In the genomic region with DNA sequence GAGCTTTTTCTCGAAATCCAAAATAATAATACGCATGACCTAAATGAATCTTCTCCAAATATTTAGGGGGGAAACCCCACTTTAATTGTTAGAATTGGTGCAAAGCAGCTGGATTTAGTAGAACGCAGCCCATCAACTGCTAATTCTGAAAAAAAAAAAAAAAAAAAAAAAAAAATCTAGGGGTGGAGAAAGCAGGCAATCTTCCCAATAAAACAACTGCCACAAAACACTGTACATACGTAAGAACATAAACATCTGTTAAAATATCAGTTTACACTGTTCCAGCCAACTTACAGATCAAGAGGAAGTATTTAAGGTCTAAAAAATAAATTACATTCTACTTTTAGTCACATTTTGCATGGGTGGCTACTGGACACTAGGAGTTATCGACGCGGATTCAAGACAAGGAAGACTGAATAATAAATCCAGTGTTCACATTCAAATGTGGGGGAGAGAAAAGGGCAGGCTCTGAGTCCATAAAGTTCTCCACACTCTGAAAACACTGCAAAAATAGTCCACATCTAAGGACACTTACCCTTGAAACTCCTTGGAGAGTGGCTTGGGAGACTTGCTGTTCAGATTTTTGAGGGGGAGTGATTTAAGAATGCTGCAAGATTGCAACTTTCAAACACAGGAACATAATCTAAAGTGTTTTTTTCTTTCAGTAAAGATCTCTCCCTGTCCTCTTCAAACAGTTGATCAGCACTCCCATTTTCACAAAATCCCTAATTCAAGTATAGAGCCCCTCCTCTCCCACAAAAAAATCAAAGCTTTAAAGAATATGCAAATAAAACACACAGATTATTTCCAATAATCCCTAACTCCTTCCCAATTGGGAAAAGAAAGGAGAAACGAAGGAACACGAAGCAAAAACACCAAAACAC, we compare ENCODE assay signal across 8 cellular contexts. TPM values are rescaled to one million over a fixed set of nuclear protein-coding genes. Genes with fewer than 3 reads are reported as not detected.
DNase-seq lines count a peak whose midpoint lies in the region; ATAC-seq and TF ChIP-seq lines count a peak whose summit lies in the region.

No MANE protein-coding gene starts in this region.

- in situ Hi-C loops in SK-MEL-5 (cut with HindIII; ENCODE audit: low pct_unique_long_range_greater_than_20kb, low sequenced_read_pairs), result no loop called here

- no peaks in the 10 kb centered on the region for H3K27me3 Mint-ChIP-seq in activated T-cell treated with anti-CD3 and anti-CD28 coated beads, Interleukin-2, amount 50 U/mL, for 4 hours (ENCODE audit: low read depth)

- peak overlapping the region; percentile 81 for H3K4me3 ChIP-seq in ovary

- no peak for DNase-seq in activated T-cell treated with anti-CD3 and anti-CD28 coated beads, Interleukin-2, amount 50 U/mL, for 4 hours
- DNase-seq in activated T-cell treated with anti-CD3 and anti-CD28 coated beads for 4 hours (no peak), SK-MEL-5 (ENCODE audit: low read depth, low spot score) (peak; percentile 79), fibroblast of gingiva (ENCODE audit: low read depth) (peak; percentile 59), ovary (no peak), T-helper 9 cell (no peak)

- ATAC-seq in activated T-cell treated with anti-CD3 and anti-CD28 coated beads, Interleukin-2, amount 50 U/mL, for 4 hours, result no peak
- no peak for ATAC-seq in HG02981 (IDR thresholded peaks at IDR 0.05; ENCODE audit: unreplicated experiment)
- no peak for ATAC-seq in GM18909 (IDR thresholded peaks at IDR 0.05; ENCODE audit: poor library complexity, unreplicated experiment)

- peaks cover 10% of the 10 kb centered on the region for H3K36me3 Mint-ChIP-seq in activated T-cell treated with anti-CD3 and anti-CD28 coated beads, Interleukin-2, amount 50 U/mL, for 4 hours (ENCODE audit: insufficient read depth)

- TF ChIP-seq POLR2A in ovary (IDR thresholded peaks at IDR 0.05), result no peak

- H3K4me1 ChIP-seq in ovary (ENCODE audit: insufficient read depth), result peaks cover 9% of the 10 kb centered on the region

- no peak for TF ChIP-seq EP300 in ovary (IDR thresholded peaks at IDR 0.05)

- H3K27ac ChIP-seq in ovary, result peak overlapping the region; percentile 89 to 99

- no peaks in the 10 kb centered on the region for H3K9me3 ChIP-seq in ovary

- no peak for TF ChIP-seq CTCF in ovary (IDR thresholded peaks at IDR 0.05)

- H3K9me3 Mint-ChIP-seq in activated T-cell treated with anti-CD3 and anti-CD28 coated beads, Interleukin-2, amount 50 U/mL, for 4 hours, result no peaks in the 10 kb centered on the region

- H3K27me3 ChIP-seq in ovary, result no peaks in the 10 kb centered on the region

- H3K4me3 Mint-ChIP-seq in activated T-cell treated with anti-CD3 and anti-CD28 coated beads, Interleukin-2, amount 50 U/mL, for 4 hours, result peak overlapping the region; percentile 99

- 2 to 4% (median 2%) methylated on average over 9 of the region's 9 CpGs for WGBS in ovary, 3 donors

- H3K36me3 ChIP-seq in ovary, result no peaks in the 10 kb centered on the region

- intact Hi-C loops in ovary (cut with DNase I), result loop anchor here (2.0 to 10.0 kb wide), 4 partner anchors 50 to 80 kb away; a partner anchor contains a TSS

- peaks cover 43% of the 10 kb centered on the region for H3K4me1 Mint-ChIP-seq in activated T-cell treated with anti-CD3 and anti-CD28 coated beads, Interleukin-2, amount 50 U/mL, for 4 hours (ENCODE audit: low read depth)

RNA-seq across cellular contexts. Expression of a gene that starts 1.3 kb away (rescaled TPM):
- total RNA-seq in activated T-cell treated with anti-CD3 and anti-CD28 coated beads, Interleukin-2, amount 50 U/mL, for 4 hours, result 10 to 100 TPM; 16.1 to 21.2 (median 17.8) TPM
- 58.7 and 68.1 TPM in 2 replicates for total RNA-seq in SK-MEL-5 (2014; rRNA removed; shearing (Covaris generic))
- 19.4 and 26.5 TPM in 2 replicates for polyA plus RNA-seq in SK-MEL-5 (2015; cell fraction: cytosol; rRNA removed)
- 34.7 and 35.6 TPM in 2 replicates for polyA plus RNA-seq in SK-MEL-5 (2015; cell fraction: nucleus; rRNA removed)
- total RNA-seq in ovary, result 10 to 100 TPM; 27.0 to 72.1 (median 55.0) TPM
- 10 to 100 TPM; 14.4 to 24.5 TPM for polyA plus RNA-seq in ovary

Comparison
In these comparisons a context has a peak if more than half of its experiments do, and no peak if none do; other contexts are left out.
1. DNase-seq: peak in SK-MEL-5 (single experiment) and fibroblast of gingiva (single experiment); none in activated T-cell treated with anti-CD3 and anti-CD28 coated beads, Interleukin-2, amount 50 U/mL, for 4 hours (single experiment), activated T-cell treated with anti-CD3 and anti-CD28 coated beads for 4 hours (single experiment), ovary (0 of 5) and T-helper 9 cell (single experiment).